Comparison of ENCODE assay signal across 12 cellular contexts in the genomic region with DNA sequence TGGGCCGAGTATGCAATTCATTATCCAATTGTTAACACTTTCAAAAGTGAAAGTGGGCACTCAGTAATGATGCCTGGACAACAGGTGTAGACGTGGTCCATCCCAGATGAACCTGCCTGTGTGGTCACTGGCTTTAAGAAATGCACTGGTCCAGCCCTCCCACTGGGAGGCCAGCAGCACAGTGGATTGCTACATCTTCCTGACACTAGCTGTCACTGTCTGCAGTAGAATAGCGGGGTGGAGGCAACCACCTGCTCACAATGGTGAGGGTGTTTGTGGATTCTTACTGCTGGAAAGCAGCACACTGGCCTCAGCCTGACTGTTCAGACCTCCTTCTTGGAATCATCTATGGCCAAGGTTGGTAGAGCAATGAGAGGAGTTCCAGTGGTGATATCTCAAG.
DNase-seq lines count a peak whose midpoint lies in the region; ATAC-seq and TF ChIP-seq lines count a peak whose summit lies in the region.
"Had no signal": no experiment of that assay in that cellular context is flagged by ENCODE, and none has a peak within 500 bp of the region (broad histone marks: within the 10 kb centered on the region; RNA-seq: fewer than 3 reads in every experiment).

No MANE protein-coding gene starts in this region.

- H3K4me3 ChIP-seq in uterus: no peak overlapping the region

- peak; percentile 33 for DNase-seq in NCI-H510A treated with DMSO at 0.1 percent for 48 hours (lab: John Stamatoyannopoulos, UW)
- DNase-seq in NCI-H510A (lab: John Stamatoyannopoulos, UW): no peak
- peak; percentile 23 for DNase-seq in OCI-M1 (lab: John Stamatoyannopoulos, UW)
- no peak for DNase-seq in left lobe of liver (ENCODE audit: low spot score)
- DNase-seq in uterus: no peak
- DNase-seq in Kasumi-1 (lab: John Stamatoyannopoulos, UW): no peak
- DNase-seq: ACHN; activated CD4-positive, alpha-beta T cell treated with anti-CD3 and anti-CD28 coated beads for 4 hours; activated T-cell treated with anti-CD3 and anti-CD28 coated beads, Interleukin-2, amount 50 U/mL, for 72 hours; Calu3 had no signal

- H3K27ac ChIP-seq in uterus: peak overlapping the region; percentile 73 to 88

- H3K36me3 ChIP-seq in uterus: no peaks in the 10 kb centered on the region

- TF ChIP-seq POLR2A in uterus (IDR thresholded peaks at IDR 0.05): no peak

- H3K9me3 ChIP-seq in uterus: no peaks in the 10 kb centered on the region

- peak; percentile 86 for ATAC-seq in left lobe of liver
- ATAC-seq in GM21515 (IDR thresholded peaks at IDR 0.05; ENCODE audit: unreplicated experiment): no peak
- ATAC-seq in GM18907 (IDR thresholded peaks at IDR 0.05; ENCODE audit: unreplicated experiment): no peak
- ATAC-seq: activated T-cell treated with anti-CD3 and anti-CD28 coated beads, Interleukin-2, amount 50 U/mL, for 72 hours had no signal

- intact Hi-C loops in uterus (cut with DNase I; ENCODE audit: low total_unique reads): no loop called here

- H3K27me3 ChIP-seq in uterus: no peaks in the 10 kb centered on the region

- no peak for TF ChIP-seq CTCF in uterus (IDR thresholded peaks at IDR 0.05)

- no peaks in the 10 kb centered on the region for H3K4me1 ChIP-seq in uterus

Comparison
In these comparisons a context has a peak if more than half of its experiments do, and no peak if none do; other contexts are left out.
1. DNase-seq: peak in NCI-H510A treated with DMSO at 0.1 percent for 48 hours (single experiment) and OCI-M1 (single experiment); none in NCI-H510A (single experiment), left lobe of liver (single experiment), uterus (0 of 2) and Kasumi-1 (0 of 2).